ENCODE assay signal across 8 cellular contexts in genomic region chr1:244603498-244603897, GRCh38. TPM values are rescaled to one million over a fixed set of nuclear protein-coding genes. Genes with fewer than 3 reads are reported as not detected.
DNase-seq lines count a peak whose midpoint lies in the region; ATAC-seq, FAIRE-seq and TF ChIP-seq lines count a peak whose summit lies in the region.

No MANE protein-coding gene starts in this region.

- no peaks in the 10 kb centered on the region for H3K9me3 Mint-ChIP-seq in endothelial cell (ENCODE audit: unreplicated experiment)
- H3K9me3 Mint-ChIP-seq in stimulated activated naive B cell treated with anti-CD40 and anti-IgM and Interleukin-4, amounts not matched to agents 10 μg/mL and 1 μg/mL and 100 μg/mL, for 72 hours, result no peaks in the 10 kb centered on the region

- no TSS peak for BruUV-seq in OCI-LY7 (replicated peaks; lab: Mats Ljungman, UMichigan)

- H3K4me3 ChIP-seq in OCI-LY7 (ENCODE audit: low read depth, low read length, poor library complexity, severe bottlenecking) (no peak overlapping the region), pancreas (no peak overlapping the region)

- POLR2A ChIA-PET in OCI-LY7 (lab: Charles Lee), result interaction anchor here (0.6 to 2.4 kb wide), 7 partner anchors 9 to 198 kb away, joined by 3 to 8 read pairs (median 4); no protein-coding TSS in a partner anchor

- H3K36me3 ChIP-seq in OCI-LY7 (ENCODE audit: insufficient read depth, low read length) (no peaks in the 10 kb centered on the region), pancreas (no peaks in the 10 kb centered on the region)

- H3K79me2 ChIP-seq in OCI-LY7 (ENCODE audit: insufficient read depth, low read depth, low read length), result no peaks in the 10 kb centered on the region

- ATAC-seq in pancreas, result peak in 3 of 4 donors; percentile 58 to 74 (median 62)
- ATAC-seq in stimulated activated naive B cell treated with anti-CD40 and anti-IgM and Interleukin-4, amounts not matched to agents 10 μg/mL and 1 μg/mL and 100 μg/mL, for 72 hours (replicated peaks), result no peak
- no peak for ATAC-seq in GM18867 (IDR thresholded peaks at IDR 0.05; ENCODE audit: unreplicated experiment)

- H3K36me3 Mint-ChIP-seq in endothelial cell (ENCODE audit: low read depth, unreplicated experiment), result no peaks in the 10 kb centered on the region
- no peaks in the 10 kb centered on the region for H3K36me3 Mint-ChIP-seq in stimulated activated naive B cell treated with anti-CD40 and anti-IgM and Interleukin-4, amounts not matched to agents 10 μg/mL and 1 μg/mL and 100 μg/mL, for 72 hours

- peak; percentile 95 for FAIRE-seq in pancreas (lab: Jason Lieb, UNC)

- no peaks in the 10 kb centered on the region for H3K27me3 ChIP-seq in pancreas

- H2AFZ ChIP-seq in OCI-LY7 (ENCODE audit: low read length), result no peak overlapping the region

- H3K4me2 ChIP-seq in OCI-LY7 (ENCODE audit: low read length), result no peak overlapping the region

- H3K27ac Mint-ChIP-seq in endothelial cell (ENCODE audit: unreplicated experiment), result no peak overlapping the region
- H3K27ac Mint-ChIP-seq in stimulated activated naive B cell treated with anti-CD40 and anti-IgM and Interleukin-4, amounts not matched to agents 10 μg/mL and 1 μg/mL and 100 μg/mL, for 72 hours, result no peak overlapping the region

- H3K4me1 ChIP-seq in OCI-LY7 (ENCODE audit: insufficient read depth, low read length, poor library complexity, severe bottlenecking) (no peaks in the 10 kb centered on the region), pancreas (no peaks in the 10 kb centered on the region)

- no peak overlapping the region for H3K4me3 Mint-ChIP-seq in endothelial cell (ENCODE audit: unreplicated experiment)
- H3K4me3 Mint-ChIP-seq in stimulated activated naive B cell treated with anti-CD40 and anti-IgM and Interleukin-4, amounts not matched to agents 10 μg/mL and 1 μg/mL and 100 μg/mL, for 72 hours, result no peak overlapping the region

- no peak overlapping the region for H3K27ac ChIP-seq in OCI-LY7 (ENCODE audit: low read depth, low read length, poor library complexity, severe bottlenecking)
- H3K27ac ChIP-seq in pancreas, result no peak overlapping the region

- no peaks in the 10 kb centered on the region for H3K9me2 ChIP-seq in OCI-LY7 (ENCODE audit: insufficient read depth, low read length)

- no peaks in the 10 kb centered on the region for H3K9me3 ChIP-seq in OCI-LY7 (ENCODE audit: low read length)
- no peaks in the 10 kb centered on the region for H3K9me3 ChIP-seq in pancreas

- H3K4me1 Mint-ChIP-seq in endothelial cell (ENCODE audit: unreplicated experiment), result peaks cover 7% of the 10 kb centered on the region
- H3K4me1 Mint-ChIP-seq in stimulated activated naive B cell treated with anti-CD40 and anti-IgM and Interleukin-4, amounts not matched to agents 10 μg/mL and 1 μg/mL and 100 μg/mL, for 72 hours, result peaks cover 0 to 1% of the 10 kb centered on the region in 2 donors

- TF ChIP-seq CTCF in GM20000 (IDR thresholded peaks at IDR 0.05; ENCODE audit: extremely low read depth, missing control alignments) (no peak), OCI-LY7 (conservative IDR thresholded peaks at IDR 0.05; ENCODE audit: low read length) (peak; percentile 98), endothelial cell (IDR thresholded peaks at IDR 0.05; ENCODE audit: unreplicated experiment) (peak; percentile 93), pancreas (IDR thresholded peaks at IDR 0.05) (peak; percentile 73 to 88 (median 80))

- H4K20me1 ChIP-seq in OCI-LY7 (ENCODE audit: insufficient read depth, low read length), result no peaks in the 10 kb centered on the region

- DNase-seq in AML-193 (lab: John Stamatoyannopoulos, UW) (peak; percentile 40 to 55), GM20000 (ENCODE audit: low spot score) (peak; percentile 20), OCI-LY7 (ENCODE audit: low spot score) (peak; percentile 62), endothelial cell (ENCODE audit: low spot score) (no peak), pancreas (no peak), anterior cingulate cortex (lab: John Stamatoyannopoulos, UW) (no peak)
- no peak for DNase-seq in stimulated activated naive B cell treated with anti-CD40 and anti-IgM and Interleukin-4, amounts not matched to agents 10 μg/mL and 1 μg/mL and 100 μg/mL, for 72 hours

- intact Hi-C loops in OCI-LY7 (cut with micrococcal nuclease; ENCODE audit: unreplicated experiment), result loop anchor here (1.0 to 2.0 kb wide), 2 partner anchors 194 to 439 kb away; no protein-coding TSS in a partner anchor
- intact Hi-C loops in pancreas (cut with DNase I), result loop anchor here (2.0 to 10.0 kb wide), 4 partner anchors 181 to 431 kb away; no protein-coding TSS in a partner anchor

- H3K27me3 Mint-ChIP-seq in endothelial cell (ENCODE audit: unreplicated experiment), result no peaks in the 10 kb centered on the region
- peaks cover 0 to 11% of the 10 kb centered on the region in 2 donors for H3K27me3 Mint-ChIP-seq in stimulated activated naive B cell treated with anti-CD40 and anti-IgM and Interleukin-4, amounts not matched to agents 10 μg/mL and 1 μg/mL and 100 μg/mL, for 72 hours

- CTCF ChIA-PET in OCI-LY7 (lab: Charles Lee; ENCODE audit: unreplicated experiment), result interaction anchor here (1.1 to 1.9 kb wide), 2 partner anchors 194 to 198 kb away, joined by 5 to 8 read pairs; no protein-coding TSS in a partner anchor

RNA-seq across cellular contexts. Expression of gene DESI2, which starts 49.4 kb away (rescaled TPM):
- total RNA-seq in OCI-LY7 (2014; rRNA removed; shearing (Covaris generic)), result 40.0 and 40.6 TPM in 2 replicates
- total RNA-seq in OCI-LY7 (2022), result 57.5 and 58.8 TPM in 2 replicates
- total RNA-seq in endothelial cell (ENCODE audit: unreplicated experiment), result 52.5 TPM
- total RNA-seq in pancreas, result 10 to 100 TPM in 1 of 6 donors, 1 to 10 TPM in 5; 4.9 to 13.2 (median 8.1) TPM
- polyA plus RNA-seq in pancreas, result 1 to 10 TPM; 5.1 to 5.3 TPM

Comparison
In these comparisons a context has a peak if more than half of its experiments do, and no peak if none do; other contexts are left out.
1. DNase-seq: peak in AML-193 (2 of 2), GM20000 (single experiment) and OCI-LY7 (single experiment); none in endothelial cell (single experiment), pancreas (0 of 6), anterior cingulate cortex (0 of 58) and stimulated activated naive B cell treated with anti-CD40 and anti-IgM and Interleukin-4, amounts not matched to agents 10 μg/mL and 1 μg/mL and 100 μg/mL, for 72 hours (single experiment).
2. ATAC-seq: peak in pancreas (3 of 4); none in stimulated activated naive B cell treated with anti-CD40 and anti-IgM and Interleukin-4, amounts not matched to agents 10 μg/mL and 1 μg/mL and 100 μg/mL, for 72 hours (0 of 2) and GM18867 (single experiment).